Comparison of ENCODE assay signal across 8 cellular contexts in the genomic region with DNA sequence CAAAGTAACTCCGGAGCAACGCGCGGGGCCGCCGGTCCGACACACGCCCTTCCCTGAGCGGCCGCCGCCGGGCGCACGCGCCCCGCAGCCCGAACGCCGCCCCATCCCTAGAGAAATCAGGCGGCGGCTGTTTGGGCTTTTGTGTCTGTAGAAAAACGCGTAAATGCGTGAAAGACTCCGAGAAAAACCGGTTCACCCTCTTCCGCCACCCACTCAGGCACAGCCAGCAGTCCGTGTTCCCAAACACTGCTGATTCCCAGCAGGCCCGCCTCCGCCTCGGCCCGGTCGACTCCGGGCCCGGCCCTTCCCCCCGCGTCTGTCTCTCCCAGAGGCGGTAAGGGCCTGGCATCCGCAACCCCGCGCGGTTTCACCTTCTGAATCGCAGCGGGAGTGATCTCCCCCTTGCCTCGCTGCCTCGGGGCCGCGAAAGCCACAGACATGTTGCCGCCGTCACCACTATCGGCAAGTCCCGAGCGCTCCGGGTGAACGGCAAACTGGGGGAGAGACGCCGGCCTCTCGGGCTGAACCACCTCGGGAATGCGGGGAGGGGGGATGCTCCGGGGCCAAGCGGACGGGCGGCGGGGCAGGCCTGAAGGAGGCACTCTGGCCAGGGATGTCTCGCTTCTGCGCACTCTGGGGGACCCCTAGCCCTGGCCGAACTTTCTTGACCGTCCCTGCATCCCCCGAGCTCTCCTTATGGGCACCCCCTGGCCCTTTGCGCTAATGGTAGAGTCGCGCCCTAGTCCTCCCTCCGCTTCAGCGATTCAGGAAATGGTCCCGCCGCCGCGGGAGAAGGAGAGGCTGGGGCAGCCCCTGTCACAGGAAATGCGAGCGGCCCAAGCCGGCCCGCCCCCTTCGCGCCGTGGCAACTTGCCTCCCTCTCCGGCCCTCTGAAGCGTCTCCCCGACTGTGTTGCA. TPM values are rescaled to one million over a fixed set of nuclear protein-coding genes. Genes with fewer than 3 reads are reported as not detected.
A peak's percentile ranks its signal among the peaks of the same experiment; 100 is the strongest.
DNase-seq lines count a peak whose midpoint lies in the region; ATAC-seq, FAIRE-seq and TF ChIP-seq lines count a peak whose summit lies in the region.

A gene with protein sequence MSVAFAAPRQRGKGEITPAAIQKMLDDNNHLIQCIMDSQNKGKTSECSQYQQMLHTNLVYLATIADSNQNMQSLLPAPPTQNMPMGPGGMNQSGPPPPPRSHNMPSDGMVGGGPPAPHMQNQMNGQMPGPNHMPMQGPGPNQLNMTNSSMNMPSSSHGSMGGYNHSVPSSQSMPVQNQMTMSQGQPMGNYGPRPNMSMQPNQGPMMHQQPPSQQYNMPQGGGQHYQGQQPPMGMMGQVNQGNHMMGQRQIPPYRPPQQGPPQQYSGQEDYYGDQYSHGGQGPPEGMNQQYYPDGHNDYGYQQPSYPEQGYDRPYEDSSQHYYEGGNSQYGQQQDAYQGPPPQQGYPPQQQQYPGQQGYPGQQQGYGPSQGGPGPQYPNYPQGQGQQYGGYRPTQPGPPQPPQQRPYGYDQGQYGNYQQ (minus strand): TSS at position 484 of the 917 bp plus-strand sequence. CDS start 44 bp downstream, at position 440.

- H3K27me3 Mint-ChIP-seq in progenitor cell of endocrine pancreas: no peaks in the 10 kb centered on the region

- TF ChIP-seq POLR2A in GM12892 (IDR thresholded peaks at IDR 0.05; ENCODE audit: low read depth, low read length): peak; percentile 88

- H3K9me3 Mint-ChIP-seq in progenitor cell of endocrine pancreas (ENCODE audit: low read depth): no peaks in the 10 kb centered on the region

- DNase-seq in GM12892 (ENCODE audit: insufficient read length) (peak; percentile 75), NCI-H1436 treated with DMSO at 0.1 percent for 48 hours (lab: John Stamatoyannopoulos, UW) (peak; percentile 40), amniotic stem cell (lab: John Stamatoyannopoulos, UW) (peak; percentile 91), left cardiac atrium (peak; percentile 96), progenitor cell of endocrine pancreas (ENCODE audit: low spot score, unreplicated experiment) (peak; percentile 84), ureter (ENCODE audit: low spot score) (peak; percentile 92)

- ATAC-seq in HG02840 (IDR thresholded peaks at IDR 0.05; ENCODE audit: low FRiP score, unreplicated experiment): peak; percentile 79
- peak; percentile 96 to 98 for ATAC-seq in left cardiac atrium

- H3K27ac Mint-ChIP-seq in progenitor cell of endocrine pancreas: peak within 1 kb of the TSS; percentile 98

- H3K4me3 Mint-ChIP-seq in progenitor cell of endocrine pancreas (ENCODE audit: low read depth): peak within 1 kb of the TSS; percentile 96

- no peak for TF ChIP-seq CTCF in progenitor cell of endocrine pancreas (IDR thresholded peaks at IDR 0.05; ENCODE audit: unreplicated experiment)

- H3K36me3 Mint-ChIP-seq in progenitor cell of endocrine pancreas (ENCODE audit: insufficient read depth): peaks cover 3% of the 10 kb centered on the region

- intact Hi-C loops in T-helper 1 cell treated with Interleukin-12 subunit alpha and Interleukin-12 subunit beta and Interleukin-4 antibody, amounts not matched to agents 30 ng/mL and 1 ng/mL, for 36 hours (cut with micrococcal nuclease): loop anchor here (1.0 to 2.0 kb wide), 7 partner anchors 42 to 1952 kb away; a partner anchor contains a TSS
- intact Hi-C loops in left cardiac atrium (cut with DNase I): loop anchor here in 1 of 2 donors (2.0 kb wide), 1 partner anchor 136 kb away; a partner anchor contains a TSS

- FAIRE-seq in GM12892 (lab: Jason Lieb, UNC): peak; percentile 99

- peaks cover 16% of the 10 kb centered on the region for H3K4me1 Mint-ChIP-seq in progenitor cell of endocrine pancreas (ENCODE audit: low read depth)

RNA-seq across cellular contexts. Expression of the gene that starts here (rescaled TPM):
- 35.6 TPM for polyA plus RNA-seq in GM12892 (2012; ENCODE audit: missing spikeins)
- total RNA-seq in T-helper 1 cell treated with Interleukin-12 subunit alpha and Interleukin-12 subunit beta and Interleukin-4 antibody, amounts not matched to agents 30 ng/mL and 1 ng/mL, for 36 hours: 77.4 and 77.5 TPM in 2 replicates
- 10 to 100 TPM; 31.6 to 46.9 TPM for total RNA-seq in left cardiac atrium
- 84.4 and 88.2 TPM in 2 replicates for total RNA-seq in progenitor cell of endocrine pancreas
- 88.2 TPM for total RNA-seq in ureter

Comparison
In these comparisons a context has a peak if more than half of its experiments do, and no peak if none do; other contexts are left out.
1. Peak in every context shown above with its lines: DNase-seq and ATAC-seq.
2. DNase-seq: peak in every context shown above with its lines; median percentile 96 in left cardiac atrium; 92 in ureter; 91 in amniotic stem cell; 84 in progenitor cell of endocrine pancreas; 75 in GM12892; 40 in NCI-H1436 treated with DMSO at 0.1 percent for 48 hours.